ENCODE assay signal across 11 cellular contexts in genomic region chr4:101014417-101014816, GRCh38.
A peak's percentile ranks its signal among the peaks of the same experiment; 100 is the strongest.
DNase-seq lines count a peak whose midpoint lies in the region; ATAC-seq, FAIRE-seq and TF ChIP-seq lines count a peak whose summit lies in the region.
"Had no signal": no experiment of that assay in that cellular context is flagged by ENCODE, and none has a peak within 500 bp of the region (broad histone marks: within the 10 kb centered on the region; RNA-seq: fewer than 3 reads in every experiment).

No MANE protein-coding gene starts in this region.

- ATAC-seq in GM18867 (IDR thresholded peaks at IDR 0.05; ENCODE audit: unreplicated experiment) (peak; percentile 53), GM21529 (IDR thresholded peaks at IDR 0.05; ENCODE audit: unreplicated experiment) (peak; percentile 40), HG03135 (IDR thresholded peaks at IDR 0.05; ENCODE audit: unreplicated experiment) (peak; percentile 42), pancreas (no peak)
- ATAC-seq: SK-N-SH treated with all-trans-retinoic acid at 6 μM for 48 hours had no signal

- H3K9me3 ChIP-seq in pancreas = no peaks in the 10 kb centered on the region
- H3K9me3 ChIP-seq: suprapubic skin had no signal

- no peaks in the 10 kb centered on the region for H3K27me3 ChIP-seq in pancreas
- H3K27me3 ChIP-seq: suprapubic skin had no signal

- 35 to 54% methylated on average over 3 of the region's 3 CpGs for WGBS in pancreas, 2 donors

- intact Hi-C loops in pancreas (cut with DNase I) = no loop called here
- intact Hi-C loops in cardiac septum (cut with DNase I) = no loop called here

- TF ChIP-seq CTCF in pancreas (IDR thresholded peaks at IDR 0.05) = no peak

- H3K36me3 ChIP-seq in pancreas = no peaks in the 10 kb centered on the region
- H3K36me3 ChIP-seq: suprapubic skin had no signal

- H3K4me3 ChIP-seq in pancreas = no peak overlapping the region
- H3K4me3 ChIP-seq: suprapubic skin had no signal

- DNase-seq in kidney tubule cell (ENCODE audit: low spot score) = peak; percentile 51
- DNase-seq in SIG-M5 treated with dmso at 0.1 percent for 504 hours (lab: John Stamatoyannopoulos, UW; ENCODE audit: unreplicated experiment) = no peak
- no peak for DNase-seq in RKO (ENCODE audit: low spot score)
- DNase-seq in pancreas = no peak
- DNase-seq in cardiac septum (ENCODE audit: low spot score) = no peak
- DNase-seq: KBM-7 had no signal

- H3K27ac ChIP-seq in pancreas = no peak overlapping the region
- H3K27ac ChIP-seq: suprapubic skin had no signal

- no peaks in the 10 kb centered on the region for H3K4me1 ChIP-seq in pancreas

- FAIRE-seq in pancreas (lab: Jason Lieb, UNC) = no peak

Comparison
In these comparisons a context has a peak if more than half of its experiments do, and no peak if none do; other contexts are left out.
1. ATAC-seq: peak in GM18867 (single experiment), GM21529 (single experiment) and HG03135 (single experiment); none in pancreas (0 of 4).